ENCODE assay signal across 33 cellular contexts in the genomic region with DNA sequence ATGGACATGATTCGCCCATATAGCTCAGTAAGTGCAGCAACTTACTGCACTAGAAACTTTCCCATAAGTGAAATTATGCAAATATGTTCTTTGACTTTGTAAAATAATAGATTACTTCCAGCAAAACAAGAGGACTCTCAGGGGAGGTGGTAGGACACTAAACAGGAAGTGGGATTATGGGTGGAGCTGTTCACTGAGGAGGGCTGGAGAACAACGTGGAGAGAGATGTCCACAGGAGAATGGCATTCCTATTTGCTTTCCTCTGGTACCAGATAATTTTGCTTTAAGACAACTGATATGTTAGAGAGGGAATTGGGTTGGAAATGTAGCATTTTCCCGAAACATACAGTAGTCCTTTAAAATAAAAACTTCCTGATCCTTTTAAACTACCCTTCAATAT. TPM values are rescaled to one million over a fixed set of nuclear protein-coding genes. Genes with fewer than 3 reads are reported as not detected.
"Had no signal": no experiment of that assay in that cellular context is flagged by ENCODE, and none has a peak within 500 bp of the region (broad histone marks: within the 10 kb centered on the region; RNA-seq: fewer than 3 reads in every experiment).

No MANE protein-coding gene starts in this region.

- FAIRE-seq: bronchial epithelial cell, RCC 7860 had no signal

- H3K27ac ChIP-seq: RWPE1, WERI-Rb-1 had no signal

- ATAC-seq: activated CD8-positive, alpha-beta memory T cell treated with anti-CD3 and anti-CD28 coated beads, Interleukin-2, amount 10 ng/mL, durations not matched to agents 7 days and 5 days; activated naive CD8-positive, alpha-beta T cell treated with anti-CD3 and anti-CD28 coated beads, Interleukin-2, amount 50 U/mL, for 24 hours; PC-3; Right ventricle myocardium inferior; SK-N-SH treated with all-trans-retinoic acid at 6 μM for 48 hours; T-cell had no signal

- H3K36me3 ChIP-seq: WERI-Rb-1 had no signal

- DNase-seq: activated CD4-positive, alpha-beta memory T cell treated with anti-CD3 and anti-CD28 coated beads, Interleukin-2, amount 10 ng/mL, durations not matched to agents 7 days and 5 days; activated CD4-positive, alpha-beta T cell treated with anti-CD3 and anti-CD28 coated beads for 1 hour; activated CD4-positive, alpha-beta T cell treated with anti-CD3 and anti-CD28 coated beads for 48 hours; activated CD4-positive, CD25-positive, alpha-beta regulatory T cell; activated CD8-positive, alpha-beta memory T cell treated with anti-CD3 and anti-CD28 coated beads for 24 hours; activated CD8-positive, alpha-beta memory T cell treated with anti-CD3 and anti-CD28 coated beads, Interleukin-2, amount 10 ng/mL, durations not matched to agents 7 days and 5 days; activated CD8-positive, alpha-beta memory T cell treated with anti-CD3 and anti-CD28 coated beads, Interleukin-2, amount 50 U/mL, for 48 hours; activated effector memory CD4-positive, alpha-beta T cell treated with Interleukin-2 at 50 U/mL for 16 hours; activated naive CD4-positive, alpha-beta T cell treated with anti-CD3 and anti-CD28 coated beads, Interleukin-2, amount 10 ng/mL, durations not matched to agents 7 days and 5 days; activated naive CD8-positive, alpha-beta T cell treated with anti-CD3 and anti-CD28 coated beads, Interleukin-2, amount 50 U/mL, for 24 hours; activated T-cell treated with anti-CD3 and anti-CD28 coated beads, Interleukin-2, amount 50 U/mL, for 48 hours; anterior cingulate cortex; cerebellar nuclear complex; NCI-H1048; NCI-H1105 treated with DMSO at 0.1 percent for 48 hours; NCI-H1436; NCI-H1694; NCI-H1930; NCI-H2081 treated with DMSO at 0.1 percent for 48 hours; NCI-H226; NCI-H446 treated with DMSO at 0.1 percent for 48 hours; NCI-H524; PC-3; SIG-M5; T-cell; T-helper 2 cell; T-helper 9 cell had no signal

RNA-seq across cellular contexts. Expression of gene TPD52L1, which starts 3.7 kb away (rescaled TPM):
- total RNA-seq: activated CD4-positive, alpha-beta memory T cell treated with anti-CD3 and anti-CD28 coated beads, Interleukin-2, amount 10 ng/mL, durations not matched to agents 7 days and 5 days; activated CD8-positive, alpha-beta memory T cell treated with anti-CD3 and anti-CD28 coated beads, Interleukin-2, amount 10 ng/mL, durations not matched to agents 7 days and 5 days had no signal
